8 cellular contexts compared by ENCODE assay signal in the genomic region with DNA sequence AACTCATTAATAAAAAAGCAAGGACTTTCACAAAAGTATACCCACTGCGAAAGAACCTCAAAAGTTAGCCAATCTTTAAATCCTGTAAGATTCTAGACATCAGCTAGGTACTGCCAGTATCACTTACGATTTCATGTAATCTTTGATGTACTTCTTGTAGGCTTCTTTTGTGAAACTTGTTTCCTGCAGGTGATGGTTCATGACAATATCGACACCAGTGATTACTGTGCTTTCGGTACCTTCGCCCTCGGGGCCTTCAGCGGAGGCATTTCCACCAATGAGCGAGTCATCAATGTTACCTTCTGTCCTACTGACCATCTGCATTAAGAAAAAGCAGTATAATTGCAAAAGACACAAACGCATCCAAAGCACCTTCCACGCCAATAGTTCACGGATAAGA. TPM values are rescaled to one million over a fixed set of nuclear protein-coding genes. Genes with fewer than 3 reads are reported as not detected.
DNase-seq lines count a peak whose midpoint lies in the region; ATAC-seq and TF ChIP-seq lines count a peak whose summit lies in the region.

No MANE protein-coding gene starts in this region.

- peaks cover 47% of the 10 kb centered on the region for H3K4me1 ChIP-seq in A673 (ENCODE audit: insufficient read depth, low read length, poor library complexity, severe bottlenecking)
- no peaks in the 10 kb centered on the region for H3K4me1 ChIP-seq in NT2/D1 (ENCODE audit: insufficient read depth, insufficient read length)

- CTCF ChIA-PET in A673 (lab: Charles Lee): interaction anchor here (0.6 kb wide), 1 partner anchor 8 kb away, joined by 3 read pairs; no protein-coding TSS in a partner anchor

- H3K27ac ChIP-seq in A673 (ENCODE audit: low read depth, low read length, poor library complexity, severe bottlenecking): peak overlapping the region; percentile 100

- H3K27me3 ChIP-seq in A673 (replicated peaks; ENCODE audit: insufficient read depth, low read depth, low read length, poor library complexity): no peaks in the 10 kb centered on the region
- H3K27me3 ChIP-seq in NT2/D1 (ENCODE audit: insufficient read depth, insufficient read length): no peaks in the 10 kb centered on the region

- POLR2A ChIA-PET in A673 (lab: Charles Lee; ENCODE audit: low non-redundant PET): interaction anchor here (0.6 to 1.3 kb wide), 3 partner anchors 10 to 46 kb away, joined by 3 to 7 read pairs (median 4); no protein-coding TSS in a partner anchor
- POLR2A ChIA-PET in naive thymus-derived CD8-positive, alpha-beta T cell (lab: Charles Lee): interaction anchor here (0.6 to 4.5 kb wide), 11 partner anchors 9 to 292 kb away, joined by 3 to 78 read pairs (median 7); a partner anchor contains a TSS

- intact Hi-C loops in A673 (cut with micrococcal nuclease; ENCODE audit: unreplicated experiment): no loop called here

- TF ChIP-seq CTCF in A673 (conservative IDR thresholded peaks at IDR 0.05; ENCODE audit: low read depth, low read length) (no peak), GM10266 (IDR thresholded peaks at IDR 0.05; ENCODE audit: control insufficient read depth, insufficient read depth, low read depth, missing control alignments) (no peak)

- no peaks in the 10 kb centered on the region for H3K27me3 Mint-ChIP-seq in central memory CD8-positive, alpha-beta T cell
- H3K27me3 Mint-ChIP-seq in naive thymus-derived CD8-positive, alpha-beta T cell: peaks cover 0 to 4% (median 0%) of the 10 kb centered on the region in 5 donors

- no TSS peak for BruUV-seq in A673 (replicated peaks; lab: Mats Ljungman, UMichigan)

- H3K36me3 Mint-ChIP-seq in central memory CD8-positive, alpha-beta T cell (ENCODE audit: insufficient read depth): peaks cover 69% of the 10 kb centered on the region
- H3K36me3 Mint-ChIP-seq in naive thymus-derived CD8-positive, alpha-beta T cell: peaks cover 17 to 66% (median 38%) of the 10 kb centered on the region in 3 donors

- ATAC-seq in central memory CD8-positive, alpha-beta T cell (replicated peaks; ENCODE audit: extremely low read depth, poor library complexity, severe bottlenecking): no peak
- no peak for ATAC-seq in naive thymus-derived CD8-positive, alpha-beta T cell
- no peak for ATAC-seq in HG03457 (IDR thresholded peaks at IDR 0.05; ENCODE audit: unreplicated experiment)

- peak overlapping the region; percentile 95 for H3K4me3 Mint-ChIP-seq in central memory CD8-positive, alpha-beta T cell
- peak overlapping the region; percentile 95 to 100 (median 97) for H3K4me3 Mint-ChIP-seq in naive thymus-derived CD8-positive, alpha-beta T cell

- H3K9me3 ChIP-seq in A673 (ENCODE audit: low read depth, low read length, poor library complexity, severe bottlenecking): no peaks in the 10 kb centered on the region
- no peaks in the 10 kb centered on the region for H3K9me3 ChIP-seq in NT2/D1 (ENCODE audit: insufficient read depth, low read length)

- peaks cover 63% of the 10 kb centered on the region for H3K36me3 ChIP-seq in A673 (ENCODE audit: insufficient read depth, low read length, poor library complexity, severe bottlenecking)
- peaks cover 63% of the 10 kb centered on the region for H3K36me3 ChIP-seq in NT2/D1 (ENCODE audit: insufficient read depth, insufficient read length, low read length)

- H3K9ac ChIP-seq in NT2/D1 (ENCODE audit: insufficient read length, low read depth): peak overlapping the region; percentile 91

- no peaks in the 10 kb centered on the region for H3K9me3 Mint-ChIP-seq in central memory CD8-positive, alpha-beta T cell
- no peaks in the 10 kb centered on the region for H3K9me3 Mint-ChIP-seq in naive thymus-derived CD8-positive, alpha-beta T cell

- peak overlapping the region; percentile 96 for H3K27ac Mint-ChIP-seq in central memory CD8-positive, alpha-beta T cell (ENCODE audit: low read depth)
- H3K27ac Mint-ChIP-seq in naive thymus-derived CD8-positive, alpha-beta T cell: peak overlapping the region; percentile 93 to 100 (median 100)

- peaks cover 58% of the 10 kb centered on the region for H3K4me1 Mint-ChIP-seq in central memory CD8-positive, alpha-beta T cell
- peaks cover 37 to 79% (median 68%) of the 10 kb centered on the region in 4 donors for H3K4me1 Mint-ChIP-seq in naive thymus-derived CD8-positive, alpha-beta T cell

- H3K4me3 ChIP-seq in A673 (ENCODE audit: low read depth, low read length, poor library complexity, severe bottlenecking) (peak overlapping the region; percentile 99), NT2/D1 (ENCODE audit: insufficient read length, low read depth) (peak overlapping the region; percentile 80)

- DNase-seq in A673 (ENCODE audit: low spot score) (no peak), NT2/D1 (ENCODE audit: low read depth, low spot score) (no peak), GM10266 (ENCODE audit: extremely low spot score) (no peak), EL (no peak), epidermal melanocyte (ENCODE audit: insufficient read length, low spot score) (no peak)
- no peak for DNase-seq in central memory CD8-positive, alpha-beta T cell (ENCODE audit: low spot score in 2 of 2)
- DNase-seq in naive thymus-derived CD8-positive, alpha-beta T cell: peak in 5 of 10 donors; percentile 14 to 50 (median 35)

RNA-seq across cellular contexts. Expression of a gene that starts 1.1 kb away (rescaled TPM):
- total RNA-seq in A673 (2021): 1,957 and 1,963 TPM in 2 replicates
- over 10,000 TPM; 10,139 to 10,909 TPM for total RNA-seq in naive thymus-derived CD8-positive, alpha-beta T cell
- polyA plus RNA-seq in naive thymus-derived CD8-positive, alpha-beta T cell: 1,000 to 10,000 TPM; 3,681 to 4,532 (median 4,400) TPM
